2 cellular contexts compared by ENCODE assay signal in genomic region chr9:137638680-137639079, GRCh38.
TF ChIP-seq lines count a peak whose summit lies in the region.

No MANE protein-coding gene starts in this region.

TF ChIP-seq in liver, 16 proteins besides CTCF, POLR2A, EP300 and RAD21:
- TF ChIP-seq HNF4G (IDR thresholded peaks at IDR 0.05) (no peak), RXRA (IDR thresholded peaks at IDR 0.05) (no peak), EGR1 (IDR thresholded peaks at IDR 0.05; ENCODE audit: low read depth in 2 of 2) (no peak), NR2F2 (IDR thresholded peaks at IDR 0.05) (no peak), TAF1 (conservative IDR thresholded peaks at IDR 0.05) (no peak), FOXA1 (IDR thresholded peaks at IDR 0.05) (no peak), FOXA2 (IDR thresholded peaks at IDR 0.05) (no peak), HNF4A (conservative IDR thresholded peaks at IDR 0.05) (no peak), SP1 (IDR thresholded peaks at IDR 0.05) (no peak), GABPA (IDR thresholded peaks at IDR 0.05 in 1 of 2, conservative IDR thresholded peaks at IDR 0.05 in 1 of 2) (no peak), YY1 (IDR thresholded peaks at IDR 0.05) (no peak), ATF3 (IDR thresholded peaks at IDR 0.05) (no peak), JUND (IDR thresholded peaks at IDR 0.05) (no peak), ZBTB33 (IDR thresholded peaks at IDR 0.05) (no peak)
- TF ChIP-seq, protein P1, sequence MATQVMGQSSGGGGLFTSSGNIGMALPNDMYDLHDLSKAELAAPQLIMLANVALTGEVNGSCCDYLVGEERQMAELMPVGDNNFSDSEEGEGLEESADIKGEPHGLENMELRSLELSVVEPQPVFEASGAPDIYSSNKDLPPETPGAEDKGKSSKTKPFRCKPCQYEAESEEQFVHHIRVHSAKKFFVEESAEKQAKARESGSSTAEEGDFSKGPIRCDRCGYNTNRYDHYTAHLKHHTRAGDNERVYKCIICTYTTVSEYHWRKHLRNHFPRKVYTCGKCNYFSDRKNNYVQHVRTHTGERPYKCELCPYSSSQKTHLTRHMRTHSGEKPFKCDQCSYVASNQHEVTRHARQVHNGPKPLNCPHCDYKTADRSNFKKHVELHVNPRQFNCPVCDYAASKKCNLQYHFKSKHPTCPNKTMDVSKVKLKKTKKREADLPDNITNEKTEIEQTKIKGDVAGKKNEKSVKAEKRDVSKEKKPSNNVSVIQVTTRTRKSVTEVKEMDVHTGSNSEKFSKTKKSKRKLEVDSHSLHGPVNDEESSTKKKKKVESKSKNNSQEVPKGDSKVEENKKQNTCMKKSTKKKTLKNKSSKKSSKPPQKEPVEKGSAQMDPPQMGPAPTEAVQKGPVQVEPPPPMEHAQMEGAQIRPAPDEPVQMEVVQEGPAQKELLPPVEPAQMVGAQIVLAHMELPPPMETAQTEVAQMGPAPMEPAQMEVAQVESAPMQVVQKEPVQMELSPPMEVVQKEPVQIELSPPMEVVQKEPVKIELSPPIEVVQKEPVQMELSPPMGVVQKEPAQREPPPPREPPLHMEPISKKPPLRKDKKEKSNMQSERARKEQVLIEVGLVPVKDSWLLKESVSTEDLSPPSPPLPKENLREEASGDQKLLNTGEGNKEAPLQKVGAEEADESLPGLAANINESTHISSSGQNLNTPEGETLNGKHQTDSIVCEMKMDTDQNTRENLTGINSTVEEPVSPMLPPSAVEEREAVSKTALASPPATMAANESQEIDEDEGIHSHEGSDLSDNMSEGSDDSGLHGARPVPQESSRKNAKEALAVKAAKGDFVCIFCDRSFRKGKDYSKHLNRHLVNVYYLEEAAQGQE (IDR thresholded peaks at IDR 0.05) = no peak
- TF ChIP-seq, protein P2, sequence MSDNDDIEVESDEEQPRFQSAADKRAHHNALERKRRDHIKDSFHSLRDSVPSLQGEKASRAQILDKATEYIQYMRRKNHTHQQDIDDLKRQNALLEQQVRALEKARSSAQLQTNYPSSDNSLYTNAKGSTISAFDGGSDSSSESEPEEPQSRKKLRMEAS (IDR thresholded peaks at IDR 0.05) = no peak
TF ChIP-seq in liver: peak in this region for 0.

TF ChIP-seq in HepG2, 621 proteins besides CTCF, POLR2A, EP300 and RAD21:
- no peak for TF ChIP-seq ZBTB38 (CRISPR knock-in tag; IDR thresholded peaks at IDR 0.05)
- TF ChIP-seq HNF4A (CRISPR knock-in tag; IDR thresholded peaks at IDR 0.05) = no peak
- TF ChIP-seq ZMAT3 (CRISPR knock-in tag; conservative IDR thresholded peaks at IDR 0.05) = no peak
- TF ChIP-seq ZFY (CRISPR knock-in tag; IDR thresholded peaks at IDR 0.05) = no peak
- no peak for TF ChIP-seq NFKB2 (CRISPR knock-in tag; IDR thresholded peaks at IDR 0.05; ENCODE audit: borderline replicate concordance)
TF ChIP-seq in HepG2: peak in this region for 0.
